Comparison of ENCODE assay signal across 16 cellular contexts in the genomic region with DNA sequence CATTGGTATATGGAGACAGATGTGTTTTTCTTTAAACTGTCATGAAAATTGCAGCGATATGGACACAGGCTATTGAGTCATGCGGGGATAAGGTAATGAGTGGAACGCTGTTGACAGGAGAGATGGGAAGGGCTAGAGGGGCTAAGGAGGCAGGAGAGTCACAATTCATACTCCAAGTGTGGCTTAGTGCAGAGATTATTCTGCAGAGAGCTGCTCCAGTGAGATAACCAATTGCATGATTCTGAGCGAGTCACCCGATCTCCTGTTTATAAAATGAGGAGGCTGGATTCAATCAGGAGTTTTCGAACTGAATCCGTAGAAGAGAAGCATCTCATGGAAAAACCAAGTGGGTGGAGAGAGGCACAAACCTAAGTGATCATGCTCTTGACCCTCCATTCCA.
DNase-seq lines count a peak whose midpoint lies in the region; ATAC-seq, FAIRE-seq and TF ChIP-seq lines count a peak whose summit lies in the region.
"Had no signal": no experiment of that assay in that cellular context is flagged by ENCODE, and none has a peak within 500 bp of the region (broad histone marks: within the 10 kb centered on the region; RNA-seq: fewer than 3 reads in every experiment).

No MANE protein-coding gene starts in this region.

- no peak overlapping the region for H3K9ac ChIP-seq in GM23248
- no peak overlapping the region for H3K9ac ChIP-seq in trophoblast cell (ENCODE audit: low read length)

- no peak overlapping the region for H3K23ac ChIP-seq in trophoblast cell (ENCODE audit: low read length)

- no peaks in the 10 kb centered on the region for H3K9me2 ChIP-seq in GM23248 (ENCODE audit: insufficient read depth)

- no peak overlapping the region for H2AK5ac ChIP-seq in trophoblast cell (ENCODE audit: low read length)

- no peak overlapping the region for H4K12ac ChIP-seq in trophoblast cell (ENCODE audit: low read depth, low read length)

- H3K79me1 ChIP-seq in trophoblast cell (ENCODE audit: low read length), result no peaks in the 10 kb centered on the region

- in situ Hi-C loops in GM23248 (cut with MboI), result no loop called here

- no peak for FAIRE-seq in small intestine (lab: Jason Lieb, UNC)

- H3K36me3 ChIP-seq in ACC112 (ENCODE audit: insufficient read depth, low read length) (no peaks in the 10 kb centered on the region), GM23248 (ENCODE audit: low read depth) (no peaks in the 10 kb centered on the region), small intestine (ENCODE audit: control insufficient read depth in 2 of 2, insufficient read depth in 2 of 2, low read length in 2 of 2) (no peaks in the 10 kb centered on the region), trophoblast cell (ENCODE audit: control insufficient read depth in 1 of 2, insufficient read depth in 2 of 2, low read length in 2 of 2) (peaks cover 0 to 3% of the 10 kb centered on the region in 2 experiments), upper lobe of right lung (no peaks in the 10 kb centered on the region)
- H3K36me3 ChIP-seq: prostate gland, SJCRH30 had no signal

- H4K91ac ChIP-seq in trophoblast cell (ENCODE audit: low read depth, low read length), result no peak overlapping the region

- no peak overlapping the region for H3K18ac ChIP-seq in trophoblast cell (ENCODE audit: low read length)

- H4K8ac ChIP-seq in trophoblast cell (ENCODE audit: low read depth, low read length), result no peak overlapping the region

- H3K4me2 ChIP-seq in GM23248 (ENCODE audit: unreplicated experiment), result peak overlapping the region; percentile 51
- no peak overlapping the region for H3K4me2 ChIP-seq in trophoblast cell (ENCODE audit: low read length)

- H3K27ac ChIP-seq in ACC112 (ENCODE audit: low read depth, low read length) (peak overlapping the region; percentile 77), GM23248 (peak overlapping the region; percentile 49), small intestine (ENCODE audit: low read depth in 1 of 2, low read length in 1 of 2) (no peak overlapping the region), trophoblast cell (ENCODE audit: low read depth, low read length) (no peak overlapping the region), upper lobe of right lung (no peak overlapping the region)
- H3K27ac ChIP-seq: prostate gland, SJCRH30 had no signal

- no peak overlapping the region for H3K4ac ChIP-seq in trophoblast cell (ENCODE audit: low read depth, low read length)

- H3K27me3 ChIP-seq in ACC112 (ENCODE audit: insufficient read depth, low read length), result no peaks in the 10 kb centered on the region
- no peaks in the 10 kb centered on the region for H3K27me3 ChIP-seq in GM23248 (replicated peaks; ENCODE audit: insufficient read depth)
- no peaks in the 10 kb centered on the region for H3K27me3 ChIP-seq in small intestine (ENCODE audit: control insufficient read depth in 2 of 2, insufficient read depth in 2 of 2, low read length in 2 of 2)
- no peaks in the 10 kb centered on the region for H3K27me3 ChIP-seq in trophoblast cell (ENCODE audit: insufficient read depth, low read length)
- H3K27me3 ChIP-seq in upper lobe of right lung, result no peaks in the 10 kb centered on the region
- H3K27me3 ChIP-seq: SJCRH30 had no signal

- ATAC-seq in upper lobe of right lung, result no peak
- ATAC-seq: WTC11 had no signal

- intact Hi-C loops in upper lobe of right lung (cut with DNase I), result no loop called here

- no peak for TF ChIP-seq CTCF in upper lobe of right lung (IDR thresholded peaks at IDR 0.05)

- H3K4me3 ChIP-seq in ACC112 (ENCODE audit: low read depth, low read length), result no peak overlapping the region
- no peak overlapping the region for H3K4me3 ChIP-seq in GM23248
- no peak overlapping the region for H3K4me3 ChIP-seq in small intestine (ENCODE audit: low read depth in 1 of 2, low read length in 2 of 2)
- H3K4me3 ChIP-seq in trophoblast cell (ENCODE audit: low read depth, low read length), result no peak overlapping the region
- H3K4me3 ChIP-seq in upper lobe of right lung, result no peak overlapping the region
- H3K4me3 ChIP-seq: prostate gland, SJCRH30 had no signal

- no peak overlapping the region for H2BK120ac ChIP-seq in trophoblast cell (ENCODE audit: insufficient read depth, low read length, poor library complexity)

- H2BK5ac ChIP-seq in trophoblast cell (ENCODE audit: low read depth, low read length, poor library complexity), result no peak overlapping the region

- DNase-seq in GM23248 (peak; percentile 69), astrocyte of the hippocampus (ENCODE audit: low read depth, low spot score) (peak; percentile 21), glomerular visceral epithelial cell (ENCODE audit: extremely low spot score) (peak; percentile 12), small intestine (no peak), trophoblast cell (no peak), upper lobe of right lung (no peak), NCI-H187 (lab: John Stamatoyannopoulos, UW) (no peak)
- DNase-seq: activated T-cell treated with anti-CD3 and anti-CD28 coated beads, Interleukin-2, amount 50 U/mL, for 24 hours; midbrain; NCI-H1436 treated with DMSO at 0.1 percent for 48 hours; NCI-H526; stimulated activated naive CD4-positive, alpha-beta T cell treated with Interleukin-2 at 50 U/mL for 16 hours had no signal

- H4K20me1 ChIP-seq in GM23248 (ENCODE audit: insufficient read depth), result no peaks in the 10 kb centered on the region

- 28 to 29% methylated on average over 7 of the region's 7 CpGs for WGBS in GM23248 (ENCODE audit: low coverage in 1 of 2, low lambda C conversion rate in 2 of 2, missing lambda C conversion rate in 2 of 2), 2 experiments
- 74 to 94% (median 93%) methylated on average over 7 of the region's 7 CpGs for WGBS in small intestine, 3 donors
- no CpG with 5 or more reads among the region's 7 CpGs for WGBS in trophoblast cell (ENCODE audit: extremely low coverage, insufficient coverage, insufficient read length)

- no peak overlapping the region for H3K14ac ChIP-seq in trophoblast cell (ENCODE audit: low read length)

- no peaks in the 10 kb centered on the region for H3K79me2 ChIP-seq in ACC112 (ENCODE audit: control insufficient read depth, insufficient read depth, low read length, unreplicated experiment)
- H3K79me2 ChIP-seq in GM23248 (ENCODE audit: insufficient read depth), result no peaks in the 10 kb centered on the region
- H3K79me2 ChIP-seq in trophoblast cell (ENCODE audit: control insufficient read depth, insufficient read depth, low read length, poor library complexity), result no peaks in the 10 kb centered on the region

- no peak overlapping the region for H2AFZ ChIP-seq in ACC112 (ENCODE audit: low read length, unreplicated experiment)
- H2AFZ ChIP-seq in GM23248, result peak overlapping the region; percentile 56
- no peak overlapping the region for H2AFZ ChIP-seq in trophoblast cell (ENCODE audit: insufficient read depth, low read length, poor library complexity)

- H3K4me1 ChIP-seq in ACC112 (ENCODE audit: control insufficient read depth, insufficient read depth, low read length, unreplicated experiment), result peaks cover 49% of the 10 kb centered on the region
- H3K4me1 ChIP-seq in GM23248 (ENCODE audit: insufficient read depth), result peaks cover 48% of the 10 kb centered on the region
- no peaks in the 10 kb centered on the region for H3K4me1 ChIP-seq in small intestine (ENCODE audit: control insufficient read depth in 2 of 2, insufficient read depth in 1 of 2, low read depth in 1 of 2, low read length in 1 of 2)
- H3K4me1 ChIP-seq in trophoblast cell (ENCODE audit: control insufficient read depth in 1 of 2, insufficient read depth in 2 of 2, low read length in 2 of 2), result peaks cover 6% of the 10 kb centered on the region in 2 experiments
- H3K4me1 ChIP-seq in upper lobe of right lung, result peaks cover 16% of the 10 kb centered on the region
- H3K4me1 ChIP-seq: prostate gland had no signal

- peaks cover 36% of the 10 kb centered on the region for H3F3A ChIP-seq in GM23248 (ENCODE audit: insufficient read depth)

- H3K9me3 ChIP-seq in GM23248 (ENCODE audit: low read depth) (no peaks in the 10 kb centered on the region), small intestine (ENCODE audit: control insufficient read depth, low read depth) (no peaks in the 10 kb centered on the region), trophoblast cell (ENCODE audit: insufficient read depth, low read depth, low read length) (peaks cover 6% of the 10 kb centered on the region), upper lobe of right lung (no peaks in the 10 kb centered on the region)
- H3K9me3 ChIP-seq: prostate gland, SJCRH30 had no signal

- no peak overlapping the region for H2BK12ac ChIP-seq in trophoblast cell (ENCODE audit: low read length)

Comparison
In these comparisons a context has a peak if more than half of its experiments do, and no peak if none do; other contexts are left out.
1. H3K27ac ChIP-seq: peak in ACC112 (single experiment) and GM23248 (single experiment); none in small intestine (0 of 2), trophoblast cell (single experiment) and upper lobe of right lung (single experiment).
2. DNase-seq: peak in GM23248 (single experiment), astrocyte of the hippocampus (single experiment) and glomerular visceral epithelial cell (single experiment); none in small intestine (single experiment), trophoblast cell (0 of 2), upper lobe of right lung (single experiment) and NCI-H187 (0 of 2).